Comparison of ENCODE assay signal across 8 cellular contexts in genomic region chr19:34269968-34270621, GRCh38. TPM values are rescaled to one million over a fixed set of nuclear protein-coding genes. Genes with fewer than 3 reads are reported as not detected.
A peak's percentile ranks its signal among the peaks of the same experiment; 100 is the strongest.
DNase-seq lines count a peak whose midpoint lies in the region; ATAC-seq and TF ChIP-seq lines count a peak whose summit lies in the region.

No MANE protein-coding gene starts in this region.

- H3K9me3 ChIP-seq in CD8-positive, alpha-beta memory T cell (ENCODE audit: low read length): no peaks in the 10 kb centered on the region
- H3K9me3 ChIP-seq in stomach: no peaks in the 10 kb centered on the region

- TF ChIP-seq CTCF in natural killer cell (IDR thresholded peaks at IDR 0.05) (no peak), stomach (IDR thresholded peaks at IDR 0.05) (no peak)

- CTCF ChIA-PET in CD8-positive, alpha-beta memory T cell (lab: Charles Lee): interaction anchor here (0.7 to 1.0 kb wide), 3 partner anchors 32 to 46 kb away, joined by 3 to 4 read pairs (median 3); no protein-coding TSS in a partner anchor

- peak overlapping the region; percentile 61 to 98 (median 94) for H3K27ac Mint-ChIP-seq in CD8-positive, alpha-beta memory T cell
- peak overlapping the region; percentile 76 to 90 for H3K27ac Mint-ChIP-seq in natural killer cell

- DNase-seq in CD8-positive, alpha-beta memory T cell: peak; percentile 52 to 90 (median 79)
- DNase-seq in NCI-H69 (lab: John Stamatoyannopoulos, UW) (peak; percentile 91), natural killer cell (peak; percentile 44), stomach (peak; percentile 40), mesenteric fat pad (ENCODE audit: low spot score) (no peak)
- peak; percentile 9 for DNase-seq in activated CD8-positive, alpha-beta memory T cell treated with anti-CD3 and anti-CD28 coated beads, Interleukin-2, amount 50 U/mL, for 24 hours (ENCODE audit: extremely low read depth)

- TF ChIP-seq EP300 in stomach (IDR thresholded peaks at IDR 0.05): no peak

- peaks cover 62 to 81% (median 80%) of the 10 kb centered on the region in 3 donors for H3K4me1 Mint-ChIP-seq in CD8-positive, alpha-beta memory T cell
- H3K4me1 Mint-ChIP-seq in natural killer cell: peaks cover 23 to 46% of the 10 kb centered on the region in 2 donors

- no peak for TF ChIP-seq POLR2A in stomach (IDR thresholded peaks at IDR 0.05)

- no peaks in the 10 kb centered on the region for H3K27me3 ChIP-seq in CD8-positive, alpha-beta memory T cell (ENCODE audit: insufficient read depth, low read length, poor library complexity, severe bottlenecking)
- no peaks in the 10 kb centered on the region for H3K27me3 ChIP-seq in stomach

- intact Hi-C loops in natural killer cell (cut with micrococcal nuclease) (loop anchor here (2.0 kb wide), 1 partner anchor 39 kb away; no protein-coding TSS in a partner anchor), stomach (cut with DNase I; ENCODE audit: low total_unique reads) (no loop called here)

- peaks cover 0 to 1% of the 10 kb centered on the region in 2 donors for H3K27me3 Mint-ChIP-seq in CD8-positive, alpha-beta memory T cell
- H3K27me3 Mint-ChIP-seq in natural killer cell (ENCODE audit: low read depth in 2 of 2): no peaks in the 10 kb centered on the region

- H3K4me1 ChIP-seq in CD8-positive, alpha-beta memory T cell (ENCODE audit: insufficient read depth, low read length): peaks cover 76% of the 10 kb centered on the region
- H3K4me1 ChIP-seq in stomach: peaks cover 11 to 47% (median 29%) of the 10 kb centered on the region in 4 donors

- peak overlapping the region; percentile 3 to 87 (median 59) for H3K4me3 Mint-ChIP-seq in CD8-positive, alpha-beta memory T cell
- peak overlapping the region; percentile 81 for H3K4me3 Mint-ChIP-seq in natural killer cell

- H3K4me3 ChIP-seq in CD8-positive, alpha-beta memory T cell (ENCODE audit: low read length): peak overlapping the region; percentile 29
- no peak overlapping the region for H3K4me3 ChIP-seq in stomach

- no peaks in the 10 kb centered on the region for H3K9me3 Mint-ChIP-seq in CD8-positive, alpha-beta memory T cell
- no peaks in the 10 kb centered on the region for H3K9me3 Mint-ChIP-seq in natural killer cell

- H3K36me3 Mint-ChIP-seq in CD8-positive, alpha-beta memory T cell: peaks cover 0 to 10% (median 9%) of the 10 kb centered on the region in 3 donors
- no peaks in the 10 kb centered on the region for H3K36me3 Mint-ChIP-seq in natural killer cell

- H3K27ac ChIP-seq in CD8-positive, alpha-beta memory T cell (ENCODE audit: low read depth, low read length): peak overlapping the region; percentile 46
- peak overlapping the region; percentile 48 to 81 (median 72) for H3K27ac ChIP-seq in stomach

- WGBS in stomach, 5 donors: 42 to 61% (median 44%) methylated on average over 5 of the region's 5 CpGs

- ATAC-seq in GM21825 (IDR thresholded peaks at IDR 0.05; ENCODE audit: unreplicated experiment) (peak; percentile 71), esophagus mucosa (peak; percentile 90), natural killer cell (peak; percentile 84 to 91 (median 90))

- H3K36me3 ChIP-seq in CD8-positive, alpha-beta memory T cell (ENCODE audit: insufficient read depth, low read length): no peaks in the 10 kb centered on the region
- H3K36me3 ChIP-seq in stomach: peaks cover 0 to 8% (median 3%) of the 10 kb centered on the region in 4 donors

- POLR2A ChIA-PET in CD8-positive, alpha-beta memory T cell (lab: Charles Lee): interaction anchor here (1.1 kb wide), 1 partner anchor 96 kb away, joined by 3 read pairs; no protein-coding TSS in a partner anchor

RNA-seq across cellular contexts. Expression of gene GARRE1, which starts 15.7 kb away (rescaled TPM):
- 10 to 100 TPM; 12.1 to 13.5 TPM for total RNA-seq in CD8-positive, alpha-beta memory T cell
- polyA plus RNA-seq in CD8-positive, alpha-beta memory T cell: 6.1 TPM
- total RNA-seq in esophagus mucosa (10.2 TPM), natural killer cell (10 to 100 TPM; 21.9 to 29.2 (median 22.0) TPM), stomach (10 to 100 TPM; 12.9 to 60.7 (median 20.1) TPM), mesenteric fat pad (37.7 TPM)
- polyA plus RNA-seq in stomach: 1 to 10 TPM; 2.1 to 3.6 (median 3.5) TPM
